Comparison of ENCODE assay signal across 14 cellular contexts in the genomic region with DNA sequence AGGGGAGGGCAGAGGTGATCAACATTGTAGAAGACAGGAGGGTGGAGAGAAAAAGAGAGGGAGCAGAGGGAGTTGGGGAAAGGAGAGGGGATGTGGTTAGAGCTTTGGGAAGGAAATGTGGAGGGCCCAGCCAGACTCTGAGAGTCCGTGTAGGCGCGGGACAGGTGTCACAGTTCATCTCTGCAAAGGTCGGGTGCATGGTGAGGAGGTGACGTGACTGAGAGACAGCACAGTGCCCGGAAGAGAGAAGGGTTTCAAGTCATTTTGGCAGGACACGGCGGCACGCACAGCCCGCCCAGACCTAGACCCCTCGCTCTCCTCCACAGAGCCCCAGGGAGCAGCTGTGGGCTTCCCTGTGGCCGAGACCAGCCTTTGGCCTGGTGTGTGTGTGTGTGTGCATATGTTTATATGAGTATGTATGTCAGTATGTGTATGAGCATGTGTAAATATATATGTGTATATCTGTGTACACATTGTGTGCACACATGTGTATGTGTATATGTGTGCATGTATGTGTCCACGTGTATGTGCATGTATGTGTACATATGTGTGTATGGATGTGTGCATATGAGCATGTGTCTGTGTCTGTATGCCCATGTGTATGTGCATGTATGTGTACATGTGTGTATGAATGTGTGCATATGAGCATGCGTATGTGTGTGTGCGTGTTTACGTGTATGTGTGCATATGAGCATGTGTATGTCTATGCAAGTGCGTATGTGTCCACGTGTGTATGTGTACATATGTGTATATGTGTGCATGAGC.
DNase-seq lines count a peak whose midpoint lies in the region; ATAC-seq, FAIRE-seq and TF ChIP-seq lines count a peak whose summit lies in the region.
"Had no signal": no experiment of that assay in that cellular context is flagged by ENCODE, and none has a peak within 500 bp of the region (broad histone marks: within the 10 kb centered on the region; RNA-seq: fewer than 3 reads in every experiment).

No MANE protein-coding gene starts in this region.

- 73% methylated on average over 18 of the region's 18 CpGs for WGBS in A549 (ENCODE audit: missing lambda C conversion rate)

- TF ChIP-seq POLR2A in A549 (IDR thresholded peaks at IDR 0.05; ENCODE audit: low read length) (no peak), GM18505 (IDR thresholded peaks at IDR 0.05; ENCODE audit: borderline replicate concordance, extremely low read depth, insufficient read depth, insufficient read length) (peak; percentile 19)

- no peak for TF ChIP-seq EP300 in A549 (IDR thresholded peaks at IDR 0.05)

- CTCF ChIA-PET in A549 (lab: Yijun Ruan, JAX), result interaction anchor here (0.8 to 5.4 kb wide), 3 partner anchors 82 to 159 kb away, joined by 3 to 60 read pairs (median 4); no protein-coding TSS in a partner anchor

- no peaks in the 10 kb centered on the region for H3K9me3 ChIP-seq in A549
- H3K9me3 ChIP-seq: tibial nerve had no signal

- FAIRE-seq in A549 (lab: Jason Lieb, UNC), result peak; percentile 56

- no peak for TF ChIP-seq CTCF in A549 (IDR thresholded peaks at IDR 0.05)

- no peak overlapping the region for H3K4me2 ChIP-seq in A549

- ATAC-seq in A549 (no peak), GM18505 (IDR thresholded peaks at IDR 0.05; ENCODE audit: unreplicated experiment) (peak; percentile 44), GM21723 (IDR thresholded peaks at IDR 0.05; ENCODE audit: unreplicated experiment) (peak; percentile 73), HG03439 (IDR thresholded peaks at IDR 0.05; ENCODE audit: unreplicated experiment) (peak; percentile 46), left lobe of liver (no peak)
- ATAC-seq: sciatic nerve had no signal

- H3K4me1 ChIP-seq in A549, result peaks cover 3% of the 10 kb centered on the region; the same call in 1 of the 3 replicates

- TF ChIP-seq RAD21 in A549 (conservative IDR thresholded peaks at IDR 0.05 in 1 of 2, IDR thresholded peaks at IDR 0.05 in 1 of 2), result no peak

- POLR2A ChIA-PET in A549 (lab: Yijun Ruan, JAX), result no interaction called here

- no peak overlapping the region for H3K4me3 ChIP-seq in A549
- H3K4me3 ChIP-seq: tibial nerve had no signal

- DNase-seq in A549 (ENCODE audit: low read depth in 1 of 2, low spot score in 1 of 2) (no peak), COLO668 (lab: John Stamatoyannopoulos, UW; ENCODE audit: unreplicated experiment) (no peak), NCI-H2029 treated with DMSO at 0.1 percent for 48 hours (lab: John Stamatoyannopoulos, UW) (no peak), kidney tubule cell (ENCODE audit: low spot score) (no peak), left lobe of liver (ENCODE audit: low spot score) (no peak)
- DNase-seq: activated CD4-positive, CD25-positive, alpha-beta regulatory T cell treated with anti-CD3 and anti-CD28 coated beads, Interleukin-2, amount 50 U/mL, for 72 hours; islet precursor cell; NCI-H1105; NCI-H774 had no signal

- no peak overlapping the region for H3K27ac ChIP-seq in A549

TF ChIP-seq in A549, 52 proteins besides CTCF, POLR2A, EP300 and RAD21:
- no peak for TF ChIP-seq HDAC2 (IDR thresholded peaks at IDR 0.05)
- no peak for TF ChIP-seq CBX8 (IDR thresholded peaks at IDR 0.05)
- TF ChIP-seq ATOH8 (CRISPR knock-in tag; IDR thresholded peaks at IDR 0.05; ENCODE audit: low read depth), result no peak
- no peak for TF ChIP-seq HOXB5 (CRISPR knock-in tag; IDR thresholded peaks at IDR 0.05)
- TF ChIP-seq RNF2 (IDR thresholded peaks at IDR 0.05; ENCODE audit: borderline replicate concordance, low read depth), result no peak
- TF ChIP-seq SREBF2 (IDR thresholded peaks at IDR 0.05), result no peak
- no peak for TF ChIP-seq BHLHE40 (IDR thresholded peaks at IDR 0.05; ENCODE audit: low read depth, low read length)
- TF ChIP-seq HOXA7 (CRISPR knock-in tag; IDR thresholded peaks at IDR 0.05), result no peak
- no peak for TF ChIP-seq ZNF302 (CRISPR knock-in tag; IDR thresholded peaks at IDR 0.05)

Comparison
In these comparisons a context has a peak if more than half of its experiments do, and no peak if none do; other contexts are left out.
1. ATAC-seq: peak in GM18505 (single experiment), GM21723 (single experiment) and HG03439 (single experiment); none in A549 (0 of 2) and left lobe of liver (single experiment).